In the genomic region with DNA sequence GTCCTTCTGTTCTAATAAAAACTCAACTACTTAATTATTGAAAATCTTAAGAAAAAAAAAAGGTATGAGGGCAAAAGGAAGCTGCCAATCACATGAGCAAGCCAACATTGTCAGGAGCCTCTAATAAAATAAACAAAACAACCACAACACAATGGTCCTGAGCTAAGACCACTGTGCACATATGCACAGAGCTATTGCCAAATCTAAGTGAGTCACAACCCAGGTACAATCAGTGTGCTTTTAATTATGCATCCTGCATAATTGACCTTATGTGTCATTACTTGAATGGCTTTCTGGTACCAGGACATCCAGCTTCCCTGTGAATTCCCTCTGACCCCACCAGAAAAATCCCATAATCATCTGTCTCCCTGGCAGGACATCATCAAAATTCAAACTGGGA, we compare ENCODE assay signal across 21 cellular contexts.
DNase-seq lines count a peak whose midpoint lies in the region; ATAC-seq and TF ChIP-seq lines count a peak whose summit lies in the region.
"Had no signal": no experiment of that assay in that cellular context is flagged by ENCODE, and none has a peak within 500 bp of the region (broad histone marks: within the 10 kb centered on the region; RNA-seq: fewer than 3 reads in every experiment).

No MANE protein-coding gene starts in this region.

- peaks cover 8% of the 10 kb centered on the region; the same call in 1 of the 3 replicates for H3K36me3 Mint-ChIP-seq in GM23338 (ENCODE audit: low read depth)
- H3K36me3 Mint-ChIP-seq: CD4-positive, CD25-positive, alpha-beta regulatory T cell; stimulated activated memory B cell treated with anti-CD40 and anti-IgM and Interleukin-4, amounts not matched to agents 10 μg/mL and 1 μg/mL and 100 μg/mL, for 72 hours had no signal

- H3K36me3 ChIP-seq in GM23338 (ENCODE audit: insufficient read depth) (no peaks in the 10 kb centered on the region), RWPE2 (ENCODE audit: low read depth) (no peaks in the 10 kb centered on the region), muscle layer of colon (ENCODE audit: insufficient read depth, low read length) (no peaks in the 10 kb centered on the region)
- H3K36me3 ChIP-seq: gastroesophageal sphincter had no signal

- H3K27me3 ChIP-seq in GM23338 (ENCODE audit: insufficient read depth) (no peaks in the 10 kb centered on the region), RWPE2 (ENCODE audit: insufficient read depth, poor library complexity, severe bottlenecking) (no peaks in the 10 kb centered on the region), muscle layer of colon (ENCODE audit: control insufficient read depth in 1 of 2, insufficient read depth in 2 of 2, low read length in 2 of 2) (no peaks in the 10 kb centered on the region)
- H3K27me3 ChIP-seq: gastroesophageal sphincter had no signal

- H3K4me3 Mint-ChIP-seq in GM23338: no peak overlapping the region
- H3K4me3 Mint-ChIP-seq: CD4-positive, CD25-positive, alpha-beta regulatory T cell; IgD-negative memory B cell; nephron; stimulated activated memory B cell treated with anti-CD40 and anti-IgM and Interleukin-4, amounts not matched to agents 10 μg/mL and 1 μg/mL and 100 μg/mL, for 72 hours had no signal

- H3K27ac ChIP-seq in GM23338 (ENCODE audit: low read depth) (no peak overlapping the region), RWPE2 (ENCODE audit: poor library complexity, severe bottlenecking) (no peak overlapping the region), muscle layer of colon (ENCODE audit: low read depth, low read length) (peak overlapping the region; percentile 21)
- H3K27ac ChIP-seq: gastroesophageal sphincter had no signal

- no peaks in the 10 kb centered on the region for H3K9me2 ChIP-seq in GM23338 (ENCODE audit: insufficient read depth)

- H3K4me1 Mint-ChIP-seq in GM23338: peaks cover 57% of the 10 kb centered on the region
- H3K4me1 Mint-ChIP-seq: CD4-positive, CD25-positive, alpha-beta regulatory T cell; IgD-negative memory B cell; stimulated activated memory B cell treated with anti-CD40 and anti-IgM and Interleukin-4, amounts not matched to agents 10 μg/mL and 1 μg/mL and 100 μg/mL, for 72 hours had no signal

- ATAC-seq in GM23338 (no peak), RWPE2 (ENCODE audit: low read depth) (peak; percentile 65), GM21526 (IDR thresholded peaks at IDR 0.05; ENCODE audit: low FRiP score, unreplicated experiment) (no peak), GM18511 (IDR thresholded peaks at IDR 0.05; ENCODE audit: unreplicated experiment) (no peak)
- ATAC-seq: gastroesophageal sphincter; stimulated activated memory B cell treated with anti-CD40 and anti-IgM and Interleukin-4, amounts not matched to agents 10 μg/mL and 1 μg/mL and 100 μg/mL, for 72 hours had no signal

- H3K4me1 ChIP-seq in GM23338 (ENCODE audit: insufficient read depth) (peaks cover 42% of the 10 kb centered on the region), RWPE2 (ENCODE audit: insufficient read depth, poor library complexity, severe bottlenecking) (peaks cover 7% of the 10 kb centered on the region), muscle layer of colon (ENCODE audit: insufficient read depth, low read length) (peaks cover 32% of the 10 kb centered on the region)

- H2AFZ ChIP-seq in GM23338: no peak overlapping the region

- no peak for TF ChIP-seq CTCF in GM23338 (conservative IDR thresholded peaks at IDR 0.05; ENCODE audit: low read depth in 2 of 2)
- no peak for TF ChIP-seq CTCF in RWPE2 (IDR thresholded peaks at IDR 0.05; ENCODE audit: poor library complexity, severe bottlenecking)
- no peak for TF ChIP-seq CTCF in epithelial cell of esophagus (IDR thresholded peaks at IDR 0.05; ENCODE audit: insufficient read depth, low read depth, low read length, missing control alignments)

- DNase-seq in GM23338 (ENCODE audit: low spot score) (no peak), RWPE2 (ENCODE audit: low spot score) (no peak), epithelial cell of esophagus (ENCODE audit: low read depth) (peak; percentile 70), NCI-H345 (lab: John Stamatoyannopoulos, UW) (no peak), HUDEP-2 (lab: John Stamatoyannopoulos, UW; ENCODE audit: unreplicated experiment in 76 of 76) (no peak)
- DNase-seq: activated naive CD4-positive, alpha-beta T cell treated with anti-CD3 and anti-CD28 coated beads, Interleukin-2, amount 50 U/mL, for 16 hours; CD4-positive, CD25-positive, alpha-beta regulatory T cell; H7; MM.1S; NCI-H1436 treated with DMSO at 0.1 percent for 48 hours; NCI-H526; SHP77; SW 1271 had no signal

- 0 out of 2 replicates have a peak overlapping the region, but pooled peaks have one; percentile 39 for H3K27ac Mint-ChIP-seq in GM23338
- H3K27ac Mint-ChIP-seq: CD4-positive, CD25-positive, alpha-beta regulatory T cell; IgD-negative memory B cell; nephron; stimulated activated memory B cell treated with anti-CD40 and anti-IgM and Interleukin-4, amounts not matched to agents 10 μg/mL and 1 μg/mL and 100 μg/mL, for 72 hours had no signal

- no peaks in the 10 kb centered on the region for H4K20me1 ChIP-seq in GM23338 (replicated peaks; ENCODE audit: insufficient read depth)

- H3K9me3 ChIP-seq in RWPE2 (ENCODE audit: severe bottlenecking) (no peaks in the 10 kb centered on the region), muscle layer of colon (ENCODE audit: low read length) (no peaks in the 10 kb centered on the region)
- H3K9me3 ChIP-seq: gastroesophageal sphincter had no signal

- peak overlapping the region; percentile 14 for H3K4me2 ChIP-seq in GM23338

- H3K9me3 Mint-ChIP-seq in GM23338: no peaks in the 10 kb centered on the region
- H3K9me3 Mint-ChIP-seq: brain, nephron had no signal

- peaks cover 6% of the 10 kb centered on the region for H3K27me3 Mint-ChIP-seq in GM23338 (ENCODE audit: insufficient read depth, low read depth, poor library complexity)
- H3K27me3 Mint-ChIP-seq: brain; CD4-positive, CD25-positive, alpha-beta regulatory T cell; IgD-negative memory B cell; stimulated activated memory B cell treated with anti-CD40 and anti-IgM and Interleukin-4, amounts not matched to agents 10 μg/mL and 1 μg/mL and 100 μg/mL, for 72 hours had no signal

- H3K4me3 ChIP-seq in GM23338: no peak overlapping the region
- no peak overlapping the region for H3K4me3 ChIP-seq in RWPE2 (ENCODE audit: severe bottlenecking)
- no peak overlapping the region for H3K4me3 ChIP-seq in epithelial cell of esophagus (ENCODE audit: low read length)
- H3K4me3 ChIP-seq in muscle layer of colon (ENCODE audit: low read depth in 1 of 2, low read length in 2 of 2): peak overlapping the region in 1 of 2 donors; percentile 7
- H3K4me3 ChIP-seq: gastroesophageal sphincter had no signal

- peaks cover 14% of the 10 kb centered on the region; the same call in 1 of the 2 replicates for H3F3A ChIP-seq in GM23338 (replicated peaks; ENCODE audit: low read depth)

- no peaks in the 10 kb centered on the region; the same call in 1 of the 2 replicates for H3K79me2 ChIP-seq in GM23338 (replicated peaks; ENCODE audit: insufficient read depth)

- no peak overlapping the region for H3K9ac ChIP-seq in muscle layer of colon (ENCODE audit: low read length)

TF ChIP-seq in GM23338, 12 proteins besides CTCF, POLR2A, EP300 and RAD21 (continues in another document):
- TF ChIP-seq CREB1 (CRISPR knock-in tag; IDR thresholded peaks at IDR 0.05; ENCODE audit: low read depth): no peak
